Comparison of ENCODE assay signal across 8 cellular contexts in the genomic region with DNA sequence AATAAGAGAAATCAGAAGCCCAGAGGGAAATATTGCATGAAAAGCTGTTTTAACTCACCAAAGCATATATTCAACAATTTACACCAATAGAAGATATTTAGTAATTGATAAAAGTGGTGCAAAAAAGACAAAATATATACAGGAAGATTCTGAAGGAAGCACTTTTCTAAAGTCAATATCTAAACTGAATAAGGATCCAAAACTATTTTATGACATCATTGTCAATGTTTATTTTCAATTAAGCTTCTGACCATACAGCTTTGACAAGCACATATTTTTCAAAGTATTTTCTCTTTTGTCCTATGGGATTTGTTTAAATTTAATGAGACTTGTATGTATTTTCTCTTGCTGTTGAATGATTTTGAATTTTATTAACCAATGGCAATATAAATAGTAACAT.
"Had no signal": no experiment of that assay in that cellular context is flagged by ENCODE, and none has a peak within 500 bp of the region (broad histone marks: within the 10 kb centered on the region; RNA-seq: fewer than 3 reads in every experiment).

No MANE protein-coding gene starts in this region.

- FAIRE-seq: G401.6, GM12878, GM12891, GM12892, GM18507, GM19239 had no signal

- H3K4me3 ChIP-seq: GM12878 had no signal

- DNase-seq: GDM1, GF-D8 had no signal

- ATAC-seq: GM12878 had no signal
